In the genomic region with DNA sequence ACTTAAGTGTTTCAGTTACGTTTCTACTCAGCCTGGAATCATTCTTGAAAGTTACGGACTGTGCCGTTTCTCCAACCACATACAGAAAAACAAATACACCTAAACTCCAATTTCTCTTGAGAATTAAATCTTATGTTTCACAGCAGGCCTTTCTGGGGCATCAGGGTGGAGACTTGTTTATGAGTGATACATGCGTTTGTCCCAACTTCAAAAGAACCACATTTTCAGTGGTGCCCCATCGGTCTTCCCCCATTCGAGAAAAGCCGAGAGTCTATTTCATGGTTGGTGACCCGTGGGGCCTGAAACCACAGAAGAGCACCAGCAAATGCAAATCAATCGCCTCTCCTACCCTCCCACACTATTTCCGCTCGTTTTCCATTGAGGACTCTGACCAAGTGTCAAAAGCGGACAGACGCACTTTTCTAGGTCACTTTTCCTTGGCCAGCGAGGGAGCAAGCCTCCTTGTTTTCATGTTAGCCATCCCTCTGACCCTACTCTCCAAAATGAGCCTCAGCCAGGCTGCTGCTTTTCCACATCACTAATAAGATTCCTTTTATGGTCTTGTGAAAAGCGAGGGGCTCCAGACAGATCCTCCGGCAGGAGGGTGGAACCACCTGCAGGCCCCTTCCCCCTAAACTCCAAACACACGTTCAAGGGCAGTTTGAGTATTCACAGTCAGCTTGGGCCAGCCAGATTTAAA, we compare ENCODE assay signal across 8 cellular contexts. TPM values are rescaled to one million over a fixed set of nuclear protein-coding genes. Genes with fewer than 3 reads are reported as not detected.
A peak's percentile ranks its signal among the peaks of the same experiment; 100 is the strongest.
DNase-seq lines count a peak whose midpoint lies in the region; ATAC-seq, FAIRE-seq and TF ChIP-seq lines count a peak whose summit lies in the region.

No MANE protein-coding gene starts in this region.

- TF ChIP-seq POLR2A in GM18526 (IDR thresholded peaks at IDR 0.05; ENCODE audit: extremely low read depth, insufficient read length) (peak; percentile 4), thyroid gland (IDR thresholded peaks at IDR 0.05) (no peak)

- H3K27ac Mint-ChIP-seq in effector memory CD8-positive, alpha-beta T cell: no peak overlapping the region

- H3K9ac ChIP-seq in SK-N-MC (ENCODE audit: insufficient read length): no peak overlapping the region

- peaks cover 9 to 14% of the 10 kb centered on the region in 2 donors for H3K4me1 Mint-ChIP-seq in effector memory CD8-positive, alpha-beta T cell (ENCODE audit: low read depth in 2 of 2)

- peaks cover 53 to 84% of the 10 kb centered on the region in 2 donors for H3K27me3 Mint-ChIP-seq in effector memory CD8-positive, alpha-beta T cell

- H3K27ac ChIP-seq in SK-N-MC: no peak overlapping the region
- H3K27ac ChIP-seq in thyroid gland: peak overlapping the region; percentile 95 to 99 (median 98)

- H3K9me3 ChIP-seq in SK-N-MC (ENCODE audit: low read depth, low read length) (no peaks in the 10 kb centered on the region), thyroid gland (no peaks in the 10 kb centered on the region)

- peak overlapping the region in 1 of 2 donors; percentile 25 for H3K4me3 Mint-ChIP-seq in effector memory CD8-positive, alpha-beta T cell

- WGBS in thyroid gland, 2 donors: 37 to 66% methylated on average over 17 of the region's 17 CpGs

- intact Hi-C loops in thyroid gland (cut with DNase I): loop anchor here (5.0 to 10.0 kb wide), 3 partner anchors 113 to 604 kb away; a partner anchor contains a TSS

- peaks cover 3% of the 10 kb centered on the region for H3K36me3 Mint-ChIP-seq in effector memory CD8-positive, alpha-beta T cell (ENCODE audit: insufficient read depth)

- H3K27me3 ChIP-seq in thyroid gland: no peaks in the 10 kb centered on the region

- H3K9me3 Mint-ChIP-seq in effector memory CD8-positive, alpha-beta T cell: no peaks in the 10 kb centered on the region

- no peaks in the 10 kb centered on the region for H3K36me3 ChIP-seq in SK-N-MC (ENCODE audit: insufficient read depth, low read length)
- H3K36me3 ChIP-seq in thyroid gland: no peaks in the 10 kb centered on the region

- DNase-seq in SK-N-MC (ENCODE audit: low read depth, low spot score) (no peak), iris pigment epithelial cell (ENCODE audit: low read depth) (peak; percentile 51), thyroid gland (peak in 1 of 2 donors; percentile 23), ecto neural progenitor cell (ENCODE audit: low spot score) (no peak), urothelium cell line (ENCODE audit: low spot score) (no peak)
- no peak for DNase-seq in effector memory CD8-positive, alpha-beta T cell

- no peak for FAIRE-seq in urothelium cell line (lab: Jason Lieb, UNC)

- H3K4me3 ChIP-seq in SK-N-MC (peak overlapping the region; percentile 89), thyroid gland (replicated peaks in 1 of 3) (peak overlapping the region in 1 of 3 donors; percentile 58)

- H3K4me1 ChIP-seq in thyroid gland: peaks cover 56 to 63% of the 10 kb centered on the region in 2 donors

- TF ChIP-seq CTCF in thyroid gland (IDR thresholded peaks at IDR 0.05): no peak

- peak; percentile 32 for ATAC-seq in HG02763 (IDR thresholded peaks at IDR 0.05; ENCODE audit: unreplicated experiment)
- no peak for ATAC-seq in effector memory CD8-positive, alpha-beta T cell (replicated peaks)

RNA-seq across cellular contexts. Expression of a gene that starts 3.1 kb away (rescaled TPM):
- total RNA-seq in thyroid gland: 10 to 100 TPM; 41.2 to 67.9 (median 46.2) TPM
